ENCODE assay signal across 3 cellular contexts in the genomic region with DNA sequence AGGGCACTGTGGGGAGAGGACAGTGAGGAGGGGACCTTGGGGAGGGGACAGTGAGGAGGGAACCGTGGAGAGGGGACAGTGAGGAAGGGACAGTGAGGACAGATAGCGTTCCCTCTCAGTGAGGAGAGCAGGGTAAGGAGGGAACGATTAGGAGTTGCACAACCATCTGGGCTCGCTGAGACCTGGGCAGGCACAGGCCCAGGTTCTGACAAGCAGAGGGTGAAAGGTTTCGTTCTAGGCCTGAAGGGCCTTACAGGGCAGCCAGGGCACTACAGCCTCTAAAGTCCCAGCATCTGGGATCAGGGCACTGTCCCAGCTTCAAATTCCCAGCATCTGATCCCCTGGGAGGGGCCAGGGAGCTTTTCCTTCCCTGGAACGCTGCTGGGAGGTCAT. TPM values are rescaled to one million over a fixed set of nuclear protein-coding genes. Genes with fewer than 3 reads are reported as not detected.
A peak's percentile ranks its signal among the peaks of the same experiment; 100 is the strongest.
DNase-seq lines count a peak whose midpoint lies in the region; ATAC-seq, FAIRE-seq and TF ChIP-seq lines count a peak whose summit lies in the region.
"Not testable (repeated sequence)": the region's sequence is repeated elsewhere in the genome, so short reads cannot be mapped to it uniquely, and the experiment has no call there.
"Had no signal": no experiment of that assay in that cellular context is flagged by ENCODE, and none has a peak within 500 bp of the region (broad histone marks: within the 10 kb centered on the region; RNA-seq: fewer than 3 reads in every experiment).

No MANE protein-coding gene starts in this region.

- not testable (repeated sequence) for H3K27ac ChIP-seq in K562 (ENCODE audit: extremely low read depth, low read depth, low read length)

- H3K4me1 ChIP-seq in K562 (replicated peaks in 1 of 2; ENCODE audit: control insufficient read depth in 2 of 2, insufficient read depth in 2 of 2, low read length in 2 of 2), result peaks cover 28% of the 10 kb centered on the region in 2 experiments; a peak in 4 of 5 replicates

- not testable (repeated sequence) for TF ChIP-seq EP300 in K562 (IDR thresholded peaks at IDR 0.05; ENCODE audit: low read length)

- not testable (repeated sequence) for H3K9me1 ChIP-seq in K562 (ENCODE audit: control insufficient read depth, insufficient read depth, low read length)

- DNase-seq in K562 (ENCODE audit: extremely low read depth in 1 of 4, low spot score in 3 of 4), result peak in 1 of 4 experiments; percentile 42
- DNase-seq in sciatic nerve (ENCODE audit: low spot score), result not testable (repeated sequence)

- ATAC-seq in K562, result peak; percentile 63
- peak; percentile 48 for ATAC-seq in sciatic nerve

- intact Hi-C loops in K562 (cut with micrococcal nuclease); sciatic nerve (cut with DNase I): not testable (repeated sequence)

- peak; percentile 82 for FAIRE-seq in K562 (lab: Jason Lieb, UNC)

- H3K36me3 ChIP-seq in K562 (ENCODE audit: control insufficient read depth, insufficient read depth, low read length), result not testable (repeated sequence)

- POLR2A ChIA-PET in K562 (lab: Yijun Ruan, JAX), result not testable (repeated sequence)

- H3K27me3 ChIP-seq in K562 (ENCODE audit: control insufficient read depth in 2 of 2, insufficient read depth in 2 of 2, low read length in 2 of 2), result not testable (repeated sequence)

- H4K20me1 ChIP-seq in K562 (replicated peaks; ENCODE audit: control insufficient read depth, insufficient read depth, low read length), result not testable (repeated sequence)

- H3K9me3 ChIP-seq in K562 (replicated peaks; ENCODE audit: control insufficient read depth, insufficient read depth, low read depth, low read length), result not testable (repeated sequence)

- no CpG with 5 or more reads among the region's 6 CpGs for WGBS in K562 (ENCODE audit: insufficient coverage, low coverage, missing lambda C conversion rate)

- not testable (repeated sequence) for H2AFZ ChIP-seq in K562 (ENCODE audit: low read depth, low read length)

- not testable (repeated sequence) for H3K79me2 ChIP-seq in K562 (ENCODE audit: control insufficient read depth, insufficient read depth, low read length)

- not testable (repeated sequence) for BruUV-seq in K562 (replicated peaks; lab: Mats Ljungman, UMichigan)

- peak overlapping the region; percentile 26 for H3K4me3 ChIP-seq in K562

- CTCF ChIA-PET in K562 (lab: Yijun Ruan, JAX; ENCODE audit: low intra/inter-chr PET ratio), result not testable (repeated sequence)

- peak overlapping the region; percentile 67; the same call in 1 of the 2 replicates for H3K4me2 ChIP-seq in K562 (ENCODE audit: insufficient read depth, low read length)

- not testable (repeated sequence) for TF ChIP-seq POLR2A in K562 (conservative IDR thresholded peaks at IDR 0.05)

- in situ Hi-C loops in K562 (cut with MboI), result not testable (repeated sequence)

- TF ChIP-seq RAD21 in K562 (CRISPR knock-in tag; conservative IDR thresholded peaks at IDR 0.05 in 1 of 2, IDR thresholded peaks at IDR 0.05 in 1 of 2), result not testable (repeated sequence)

- H3K9ac ChIP-seq in K562 (ENCODE audit: insufficient read depth in 1 of 2, low read depth in 2 of 2, low read length in 2 of 2), result peak overlapping the region in 1 of 2 experiments; percentile 65; a peak in 2 of 4 replicates

- TF ChIP-seq CTCF in K562 (IDR thresholded peaks at IDR 0.05 in 2 of 3, conservative IDR thresholded peaks at IDR 0.05 in 1 of 3; ENCODE audit: insufficient read depth in 2 of 3, low read depth in 1 of 3, low read length in 3 of 3), result not testable (repeated sequence)

RNA-seq across cellular contexts. Expression of a gene that starts 0.7 kb away (rescaled TPM):
- 24.8 and 31.8 TPM in 2 replicates for total RNA-seq in K562 (2011; cell fraction: chromatin; rRNA removed; ENCODE audit: low replicate concordance)
- total RNA-seq in K562 (2011; cell fraction: nucleolus; rRNA removed), result 215 and 289 TPM in 2 replicates
- 142 and 150 TPM in 2 replicates for total RNA-seq in K562 (2011; cell fraction: nucleoplasm; rRNA removed)
- total RNA-seq in K562 (2014; rRNA removed), result 207 and 227 TPM in 2 replicates
- total RNA-seq in K562 (2014; rRNA removed; fragmentation: Illumina TruSeq; extraction: Trizol), result 35.6 and 63.2 TPM in 2 replicates
- 53.5 and 58.0 TPM in 2 replicates for total RNA-seq in K562 (2015; rRNA removed; fragmentation: Illumina TruSeq; extraction: Trizol)
- 480 and 495 TPM in 2 replicates for total RNA-seq in K562 (2021)
- polyA plus RNA-seq in K562 (2011; rRNA removed), result 610 and 640 TPM in 2 replicates
- 883 and 4,551 TPM in 2 replicates for polyA plus RNA-seq in K562 (2011; cell fraction: cytosol; rRNA removed)
- polyA plus RNA-seq in K562 (2011; cell fraction: nucleus; rRNA removed), result 162 and 437 TPM in 2 replicates
- polyA plus RNA-seq in K562 (2012), result 135 and 513 TPM in 2 replicates
- 101 and 278 TPM in 2 replicates for polyA plus RNA-seq in K562 (2014; fragmentation: Illumina TruSeq; extraction: Trizol)
- 100 to 1,000 TPM in 1 of 2 experiments, 10 to 100 TPM in 1; 80.7 to 113 TPM for polyA plus RNA-seq in K562 (2014; fragmentation: Nextera tagmentation; extraction: Ambion mirVana)
- 365 and 410 TPM in 2 replicates for polyA plus RNA-seq in K562 (2014; rRNA removed)
- 45.2 and 140 TPM in 2 replicates for polyA minus RNA-seq in K562 (2011; rRNA and poly(A)+ RNA removed)
- polyA minus RNA-seq in K562 (2011; cell fraction: cytosol; rRNA and poly(A)+ RNA removed), result 516 and 634 TPM in 2 replicates
- polyA minus RNA-seq in K562 (2011; cell fraction: nucleus; rRNA and poly(A)+ RNA removed), result 180 and 270 TPM in 2 replicates
- total RNA-seq in sciatic nerve, result not detected
- total RNA-seq: activated CD4-positive, alpha-beta memory T cell treated with anti-CD3 and anti-CD28 coated beads for 36 hours had no signal

RNA-seq across cellular contexts. Expression of a gene that starts 12.7 kb away (rescaled TPM):
- total RNA-seq in K562 (2011; cell fraction: chromatin; rRNA removed; ENCODE audit: low replicate concordance), result not detected in 2 replicates
- not detected in 2 replicates for total RNA-seq in K562 (2011; cell fraction: nucleolus; rRNA removed)
- total RNA-seq in K562 (2011; cell fraction: nucleoplasm; rRNA removed), result not detected in 2 replicates
- total RNA-seq in K562 (2014; rRNA removed) (not detected in 2 replicates), K562 (2014; rRNA removed; fragmentation: Illumina TruSeq; extraction: Trizol) (not detected in 2 replicates), K562 (2015; rRNA removed; fragmentation: Illumina TruSeq; extraction: Trizol) (not detected in 2 replicates), K562 (2021) (not detected in 2 replicates), sciatic nerve (10.4 TPM)
- polyA plus RNA-seq in K562 (2011; rRNA removed) (not detected in 2 replicates), K562 (2014; fragmentation: Illumina TruSeq; extraction: Trizol) (not detected in 2 replicates), K562 (2014; fragmentation: Nextera tagmentation; extraction: Ambion mirVana) (not detected), K562 (2014; rRNA removed) (not detected in 2 replicates)
- 1.2 TPM in 1 of 2 replicates, not detected in the other for polyA plus RNA-seq in K562 (2011; cell fraction: cytosol; rRNA removed)
- not detected in 2 replicates for polyA plus RNA-seq in K562 (2011; cell fraction: nucleus; rRNA removed)
- not detected in 2 replicates for polyA plus RNA-seq in K562 (2012)
- not detected in 2 replicates for polyA minus RNA-seq in K562 (2011; rRNA and poly(A)+ RNA removed)
- polyA minus RNA-seq in K562 (2011; cell fraction: cytosol; rRNA and poly(A)+ RNA removed), result not detected in 2 replicates
- not detected in 2 replicates for polyA minus RNA-seq in K562 (2011; cell fraction: nucleus; rRNA and poly(A)+ RNA removed)
- total RNA-seq: activated CD4-positive, alpha-beta memory T cell treated with anti-CD3 and anti-CD28 coated beads for 36 hours had no signal

RNA-seq across cellular contexts. Expression of a gene that starts 14.7 kb away (rescaled TPM):
- 75.3 and 210 TPM in 2 replicates for total RNA-seq in K562 (2011; cell fraction: chromatin; rRNA removed; ENCODE audit: low replicate concordance)
- 101 and 104 TPM in 2 replicates for total RNA-seq in K562 (2011; cell fraction: nucleolus; rRNA removed)
- total RNA-seq in K562 (2011; cell fraction: nucleoplasm; rRNA removed), result 79.9 and 94.8 TPM in 2 replicates
- total RNA-seq in K562 (2014; rRNA removed), result 8.4 and 10.9 TPM in 2 replicates
- 3.7 and 5.6 TPM in 2 replicates for total RNA-seq in K562 (2014; rRNA removed; fragmentation: Illumina TruSeq; extraction: Trizol)
- total RNA-seq in K562 (2015; rRNA removed; fragmentation: Illumina TruSeq; extraction: Trizol), result 4.4 and 7.9 TPM in 2 replicates
- 51.0 and 53.6 TPM in 2 replicates for total RNA-seq in K562 (2021)
- 9.7 and 26.3 TPM in 2 replicates for polyA plus RNA-seq in K562 (2011; rRNA removed)
- polyA plus RNA-seq in K562 (2011; cell fraction: cytosol; rRNA removed), result 14.6 and 15.5 TPM in 2 replicates
- polyA plus RNA-seq in K562 (2011; cell fraction: nucleus; rRNA removed), result 49.9 and 59.5 TPM in 2 replicates
- 44.9 and 60.8 TPM in 2 replicates for polyA plus RNA-seq in K562 (2012)
- 38.9 and 54.1 TPM in 2 replicates for polyA plus RNA-seq in K562 (2014; fragmentation: Illumina TruSeq; extraction: Trizol)
- polyA plus RNA-seq in K562 (2014; fragmentation: Nextera tagmentation; extraction: Ambion mirVana), result 1 to 10 TPM in 1 of 2 experiments, under 1 TPM in 1; 0.92 to 1.0 TPM
- 18.8 and 19.1 TPM in 2 replicates for polyA plus RNA-seq in K562 (2014; rRNA removed)
- polyA minus RNA-seq in K562 (2011; rRNA and poly(A)+ RNA removed), result 13.2 and 14.2 TPM in 2 replicates
- 29.3 and 41.0 TPM in 2 replicates for polyA minus RNA-seq in K562 (2011; cell fraction: cytosol; rRNA and poly(A)+ RNA removed)
- polyA minus RNA-seq in K562 (2011; cell fraction: nucleus; rRNA and poly(A)+ RNA removed), result 20.2 and 31.7 TPM in 2 replicates
- 45.7 TPM for total RNA-seq in sciatic nerve

RNA-seq across cellular contexts. Expression of a gene that starts 19.6 kb away (rescaled TPM):
- 30.8 and 82.0 TPM in 2 replicates for total RNA-seq in K562 (2011; cell fraction: chromatin; rRNA removed; ENCODE audit: low replicate concordance)
- 188 and 285 TPM in 2 replicates for total RNA-seq in K562 (2011; cell fraction: nucleolus; rRNA removed)
- total RNA-seq in K562 (2011; cell fraction: nucleoplasm; rRNA removed), result 162 and 198 TPM in 2 replicates
- total RNA-seq in K562 (2014; rRNA removed), result 286 and 525 TPM in 2 replicates
- 21.9 and 40.4 TPM in 2 replicates for total RNA-seq in K562 (2014; rRNA removed; fragmentation: Illumina TruSeq; extraction: Trizol)
- 60.6 and 61.0 TPM in 2 replicates for total RNA-seq in K562 (2015; rRNA removed; fragmentation: Illumina TruSeq; extraction: Trizol)
- 443 and 467 TPM in 2 replicates for total RNA-seq in K562 (2021)
- 144 and 346 TPM in 2 replicates for polyA plus RNA-seq in K562 (2011; rRNA removed)
- polyA plus RNA-seq in K562 (2011; cell fraction: cytosol; rRNA removed), result 625 and 2,736 TPM in 2 replicates
- 266 and 710 TPM in 2 replicates for polyA plus RNA-seq in K562 (2011; cell fraction: nucleus; rRNA removed)
- 154 and 603 TPM in 2 replicates for polyA plus RNA-seq in K562 (2012)
- 106 and 709 TPM in 2 replicates for polyA plus RNA-seq in K562 (2014; fragmentation: Illumina TruSeq; extraction: Trizol)
- polyA plus RNA-seq in K562 (2014; fragmentation: Nextera tagmentation; extraction: Ambion mirVana), result 100 to 1,000 TPM; 331 to 366 TPM
- polyA plus RNA-seq in K562 (2014; rRNA removed), result 670 and 853 TPM in 2 replicates
- polyA minus RNA-seq in K562 (2011; rRNA and poly(A)+ RNA removed), result 110 and 197 TPM in 2 replicates
- 1,122 and 1,215 TPM in 2 replicates for polyA minus RNA-seq in K562 (2011; cell fraction: cytosol; rRNA and poly(A)+ RNA removed)
- polyA minus RNA-seq in K562 (2011; cell fraction: nucleus; rRNA and poly(A)+ RNA removed), result 117 and 158 TPM in 2 replicates
- total RNA-seq in sciatic nerve, result 11,939 TPM
- total RNA-seq: activated CD4-positive, alpha-beta memory T cell treated with anti-CD3 and anti-CD28 coated beads for 36 hours had no signal

RNA-seq across cellular contexts. Expression of a gene that starts 23.4 kb away (rescaled TPM):
- total RNA-seq in K562 (2011; cell fraction: chromatin; rRNA removed; ENCODE audit: low replicate concordance), result 48.1 and 106 TPM in 2 replicates
- total RNA-seq in K562 (2011; cell fraction: nucleolus; rRNA removed), result 358 and 373 TPM in 2 replicates
- total RNA-seq in K562 (2011; cell fraction: nucleoplasm; rRNA removed), result 287 and 376 TPM in 2 replicates
- total RNA-seq in K562 (2014; rRNA removed) (833 and 1,312 TPM in 2 replicates), K562 (2014; rRNA removed; fragmentation: Illumina TruSeq; extraction: Trizol) (75.7 and 128 TPM in 2 replicates), K562 (2015; rRNA removed; fragmentation: Illumina TruSeq; extraction: Trizol) (235 and 260 TPM in 2 replicates), K562 (2021) (2,388 and 2,454 TPM in 2 replicates), sciatic nerve (11,060 TPM)
- polyA plus RNA-seq in K562 (2011; rRNA removed) (225 and 945 TPM in 2 replicates), K562 (2014; fragmentation: Illumina TruSeq; extraction: Trizol) (380 and 1,790 TPM in 2 replicates), K562 (2014; fragmentation: Nextera tagmentation; extraction: Ambion mirVana) (100 to 1,000 TPM; 280 to 426 TPM), K562 (2014; rRNA removed) (1,187 and 1,422 TPM in 2 replicates)
- 1,412 and 5,030 TPM in 2 replicates for polyA plus RNA-seq in K562 (2011; cell fraction: cytosol; rRNA removed)
- 376 and 755 TPM in 2 replicates for polyA plus RNA-seq in K562 (2011; cell fraction: nucleus; rRNA removed)
- 890 and 2,659 TPM in 2 replicates for polyA plus RNA-seq in K562 (2012)
- 234 and 324 TPM in 2 replicates for polyA minus RNA-seq in K562 (2011; rRNA and poly(A)+ RNA removed)
- polyA minus RNA-seq in K562 (2011; cell fraction: cytosol; rRNA and poly(A)+ RNA removed), result 1,514 and 1,646 TPM in 2 replicates
- 170 and 258 TPM in 2 replicates for polyA minus RNA-seq in K562 (2011; cell fraction: nucleus; rRNA and poly(A)+ RNA removed)
- total RNA-seq: activated CD4-positive, alpha-beta memory T cell treated with anti-CD3 and anti-CD28 coated beads for 36 hours had no signal
